In genomic region chr3:186569354-186569753, GRCh38 we compare ENCODE assay signal across 10 cellular contexts. TPM values are rescaled to one million over a fixed set of nuclear protein-coding genes. Genes with fewer than 3 reads are reported as not detected.
DNase-seq lines count a peak whose midpoint lies in the region; ATAC-seq and TF ChIP-seq lines count a peak whose summit lies in the region.
"Not testable (repeated sequence)": the region's sequence is repeated elsewhere in the genome, so short reads cannot be mapped to it uniquely, and the experiment has no call there.
"Had no signal": no experiment of that assay in that cellular context is flagged by ENCODE, and none has a peak within 500 bp of the region (broad histone marks: within the 10 kb centered on the region; RNA-seq: fewer than 3 reads in every experiment).

No MANE protein-coding gene starts in this region.

- H3F3A ChIP-seq in PC-3 (ENCODE audit: low read length, unreplicated experiment), result not testable (repeated sequence)

- H3K9me2 ChIP-seq in PC-3 (replicated peaks; ENCODE audit: low read length), result not testable (repeated sequence)

- peaks cover 13% of the 10 kb centered on the region for H3K36me3 Mint-ChIP-seq in activated CD8-positive, alpha-beta T cell treated with anti-CD3 and anti-CD28 coated beads for 36 hours (ENCODE audit: low read depth)
- peaks cover 29% of the 10 kb centered on the region for H3K36me3 Mint-ChIP-seq in MCF 10A (ENCODE audit: insufficient read depth, unreplicated experiment)
- H3K36me3 Mint-ChIP-seq in glutamatergic neuron (ENCODE audit: unreplicated experiment), result not testable (repeated sequence)

- H3K27ac ChIP-seq in HEK293 (ENCODE audit: extremely low read depth, low read depth, low read length); PC-3 (ENCODE audit: low read length): not testable (repeated sequence)
- peak overlapping the region; percentile 94 for H3K27ac ChIP-seq in muscle layer of duodenum (ENCODE audit: low read length)

- not testable (repeated sequence) for BruUV-seq in PC-3 (replicated peaks; lab: Mats Ljungman, UMichigan); MCF 10A (replicated peaks; lab: Mats Ljungman, UMichigan)

- peak overlapping the region; percentile 93 for H3K4me3 Mint-ChIP-seq in activated CD8-positive, alpha-beta T cell treated with anti-CD3 and anti-CD28 coated beads for 36 hours
- H3K4me3 Mint-ChIP-seq in MCF 10A (ENCODE audit: unreplicated experiment) (peak overlapping the region; percentile 79), glutamatergic neuron (ENCODE audit: unreplicated experiment) (peak overlapping the region; percentile 93)

- H3K27me3 ChIP-seq in BE2C; PC-3 (ENCODE audit: low read length); muscle layer of duodenum (ENCODE audit: low read depth, low read length); skeletal muscle satellite cell (ENCODE audit: control insufficient read depth, insufficient read depth, low read length): not testable (repeated sequence)

- TF ChIP-seq CTCF in BE2C (IDR thresholded peaks at IDR 0.05; ENCODE audit: low read depth, low read length); HEK293 (tag by site-specific recombination; IDR thresholded peaks at IDR 0.05); PC-3 (conservative IDR thresholded peaks at IDR 0.05; ENCODE audit: low read depth, low read length); activated CD8-positive, alpha-beta T cell treated with anti-CD3 and anti-CD28 coated beads for 36 hours (IDR thresholded peaks at IDR 0.05); MCF 10A (IDR thresholded peaks at IDR 0.05; ENCODE audit: unreplicated experiment); glutamatergic neuron (IDR thresholded peaks at IDR 0.05; ENCODE audit: partially characterized antibody, unreplicated experiment): not testable (repeated sequence)

- H3K9ac ChIP-seq in PC-3 (ENCODE audit: low read length) (peak overlapping the region; percentile 73), skeletal muscle satellite cell (ENCODE audit: low read depth, low read length) (peak overlapping the region; percentile 79)

- H3K4me2 ChIP-seq in PC-3 (ENCODE audit: low read length) (peak overlapping the region; percentile 92), skeletal muscle satellite cell (ENCODE audit: low read length) (peak overlapping the region; percentile 84)

- H3K4me3 ChIP-seq in BE2C (ENCODE audit: low read depth, low read length), result peak overlapping the region; percentile 92
- H3K4me3 ChIP-seq in HEK293 (ENCODE audit: low read depth, low read length), result peak overlapping the region; percentile 77
- H3K4me3 ChIP-seq in PC-3 (ENCODE audit: low read length), result peak overlapping the region; percentile 89
- peak overlapping the region in 1 of 2 donors; percentile 95 for H3K4me3 ChIP-seq in muscle layer of duodenum (ENCODE audit: low read depth in 1 of 2, low read length in 2 of 2)
- H3K4me3 ChIP-seq in skeletal muscle satellite cell (ENCODE audit: low read length), result peak overlapping the region; percentile 73

- not testable (repeated sequence) for H3K27me3 Mint-ChIP-seq in activated CD8-positive, alpha-beta T cell treated with anti-CD3 and anti-CD28 coated beads for 36 hours; MCF 10A (ENCODE audit: insufficient read depth, unreplicated experiment)
- peaks cover 11% of the 10 kb centered on the region for H3K27me3 Mint-ChIP-seq in glutamatergic neuron (ENCODE audit: unreplicated experiment)

- not testable (repeated sequence) for DNase-seq in BE2C; PC-3; activated CD8-positive, alpha-beta T cell treated with anti-CD3 and anti-CD28 coated beads for 36 hours; MCF 10A (ENCODE audit: unreplicated experiment); glutamatergic neuron

- peaks cover 63% of the 10 kb centered on the region for H3K79me2 ChIP-seq in PC-3 (ENCODE audit: low read length)

- CTCF ChIA-PET in HEK293 (lab: Yijun Ruan, JAX), result interaction anchor here (0.6 to 3.0 kb wide), 4 partner anchors 45 to 411 kb away, joined by 3 to 9 read pairs (median 4); no protein-coding TSS in a partner anchor
- CTCF ChIA-PET in PC-3 (lab: Charles Lee), result not testable (repeated sequence)
- CTCF ChIA-PET in activated CD8-positive, alpha-beta T cell treated with anti-CD3 and anti-CD28 coated beads for 36 hours (lab: Charles Lee), result interaction anchor here (0.9 to 10.4 kb wide), 4 partner anchors 29 to 460 kb away, joined by 3 to 113 read pairs (median 7); partner anchors contain the start of genes AHSG, EIF4A2 and ETV5
- CTCF ChIA-PET in MCF 10A (lab: Yijun Ruan, JAX), result interaction anchor here (0.6 to 6.6 kb wide), 8 partner anchors 16 to 424 kb away, joined by 3 to 50 read pairs (median 5); no protein-coding TSS in a partner anchor

- H3K27ac Mint-ChIP-seq in activated CD8-positive, alpha-beta T cell treated with anti-CD3 and anti-CD28 coated beads for 36 hours, result peak overlapping the region; percentile 95
- peak overlapping the region; percentile 97 for H3K27ac Mint-ChIP-seq in MCF 10A (ENCODE audit: low read depth, unreplicated experiment)
- H3K27ac Mint-ChIP-seq in glutamatergic neuron (ENCODE audit: unreplicated experiment), result not testable (repeated sequence)

- H3K4me1 Mint-ChIP-seq in activated CD8-positive, alpha-beta T cell treated with anti-CD3 and anti-CD28 coated beads for 36 hours (ENCODE audit: low read depth), result peaks cover 53% of the 10 kb centered on the region
- H3K4me1 Mint-ChIP-seq in MCF 10A (ENCODE audit: insufficient read depth, unreplicated experiment) (peaks cover 30% of the 10 kb centered on the region), glutamatergic neuron (ENCODE audit: low read depth, unreplicated experiment) (peaks cover 10% of the 10 kb centered on the region)

- not testable (repeated sequence) for ATAC-seq in PC-3; activated CD8-positive, alpha-beta T cell treated with anti-CD3 and anti-CD28 coated beads for 36 hours

- not testable (repeated sequence) for H3K4me1 ChIP-seq in BE2C; HEK293 (ENCODE audit: control insufficient read depth, insufficient read depth, low read length)
- H3K4me1 ChIP-seq in PC-3 (ENCODE audit: insufficient read depth, low read length) (peaks cover 16% of the 10 kb centered on the region), muscle layer of duodenum (ENCODE audit: control insufficient read depth in 1 of 2, insufficient read depth in 2 of 2, low read length in 2 of 2) (peaks cover 15 to 35% of the 10 kb centered on the region in 2 donors), skeletal muscle satellite cell (ENCODE audit: control insufficient read depth, insufficient read depth, low read length) (peaks cover 19% of the 10 kb centered on the region)

- not testable (repeated sequence) for H3K9me3 ChIP-seq in BE2C; HEK293 (ENCODE audit: control insufficient read depth, insufficient read depth, low read depth, low read length); PC-3 (ENCODE audit: low read length); muscle layer of duodenum (ENCODE audit: control insufficient read depth in 1 of 2, low read length in 2 of 2); skeletal muscle satellite cell (replicated peaks; ENCODE audit: low read length)

- H2AFZ ChIP-seq in PC-3 (ENCODE audit: low read length), result not testable (repeated sequence)

- intact Hi-C loops in PC-3 (cut with micrococcal nuclease), result loop anchor here (10.0 kb wide), 1 partner anchor 215 kb away; the partner anchor contains the start of gene EIF4A2
- intact Hi-C loops in activated CD8-positive, alpha-beta T cell treated with anti-CD3 and anti-CD28 coated beads for 36 hours (cut with micrococcal nuclease); MCF 10A (cut with micrococcal nuclease): not testable (repeated sequence)

- H3K36me3 ChIP-seq in BE2C (peaks cover 17% of the 10 kb centered on the region), HEK293 (ENCODE audit: control insufficient read depth in 2 of 2, insufficient read depth in 1 of 2, low read length in 2 of 2) (peaks cover 0 to 25% of the 10 kb centered on the region in 2 experiments), PC-3 (ENCODE audit: low read depth, low read length) (peaks cover 20% of the 10 kb centered on the region), muscle layer of duodenum (ENCODE audit: control insufficient read depth in 1 of 2, insufficient read depth in 2 of 2, low read length in 2 of 2) (peaks cover 8 to 10% of the 10 kb centered on the region in 2 donors)
- H3K36me3 ChIP-seq in skeletal muscle satellite cell (ENCODE audit: insufficient read depth, low read length), result not testable (repeated sequence)

- H4K20me1 ChIP-seq in PC-3 (ENCODE audit: low read length), result not testable (repeated sequence)

- H3K9me3 Mint-ChIP-seq in activated CD8-positive, alpha-beta T cell treated with anti-CD3 and anti-CD28 coated beads for 36 hours; MCF 10A (ENCODE audit: unreplicated experiment); glutamatergic neuron (ENCODE audit: unreplicated experiment): not testable (repeated sequence)

- POLR2A ChIA-PET in HEK293 (lab: Yijun Ruan, JAX), result interaction anchor here (1.0 to 3.3 kb wide), 2 partner anchors 33 to 215 kb away, joined by 4 to 33 read pairs; partner anchors contain the start of gene EIF4A2
- POLR2A ChIA-PET in PC-3 (lab: Charles Lee; ENCODE audit: unreplicated experiment), result interaction anchor here (0.6 kb wide), 1 partner anchor 19 kb away, joined by 12 read pairs; no protein-coding TSS in a partner anchor
- POLR2A ChIA-PET in activated CD8-positive, alpha-beta T cell treated with anti-CD3 and anti-CD28 coated beads for 36 hours (lab: Charles Lee), result interaction anchor here (0.7 to 9.8 kb wide), 7 partner anchors 15 to 632 kb away, joined by 3 to 103 read pairs (median 8); partner anchors contain the start of genes EIF4A2 and TRA2B
- POLR2A ChIA-PET in MCF 10A (lab: Yijun Ruan, JAX), result interaction anchor here (0.6 to 9.2 kb wide), 13 partner anchors 16 to 636 kb away, joined by 3 to 161 read pairs (median 4); partner anchors contain the start of genes AHSG, EIF4A2, RFC4 and TRA2B

RNA-seq across cellular contexts. Expression of gene DNAJB11, which starts 1.2 kb away (rescaled TPM):
- polyA plus RNA-seq in BE2C (2012; ENCODE audit: insufficient read depth, insufficient read length, low read depth), result 156 TPM
- total RNA-seq in PC-3 (2014; rRNA removed) (117 and 120 TPM in 2 replicates), MCF 10A (2022) (116 and 166 TPM in 2 replicates), glutamatergic neuron (ENCODE audit: unreplicated experiment) (57.6 TPM)
- total RNA-seq in activated CD8-positive, alpha-beta T cell treated with anti-CD3 and anti-CD28 coated beads for 36 hours, result 10 to 100 TPM; 30.0 to 31.5 TPM
- 48.2 and 58.8 TPM in 2 replicates for total RNA-seq in skeletal muscle satellite cell (2012; rRNA removed)

RNA-seq across cellular contexts. Expression of gene TBCCD1, which starts 2.2 kb away (rescaled TPM):
- polyA plus RNA-seq in BE2C (2012; ENCODE audit: insufficient read depth, insufficient read length, low read depth), result 14.2 TPM
- total RNA-seq in PC-3 (2014; rRNA removed), result 16.6 and 17.0 TPM in 2 replicates
- total RNA-seq in activated CD8-positive, alpha-beta T cell treated with anti-CD3 and anti-CD28 coated beads for 36 hours, result 10 to 100 TPM in 1 of 2 experiments, 1 to 10 TPM in 1; 9.8 to 10.8 TPM
- total RNA-seq in MCF 10A (2022), result 10.0 and 11.1 TPM in 2 replicates
- total RNA-seq in glutamatergic neuron (ENCODE audit: unreplicated experiment), result 12.5 TPM
- 11.4 and 17.5 TPM in 2 replicates for total RNA-seq in skeletal muscle satellite cell (2012; rRNA removed)

RNA-seq across cellular contexts. Expression of gene CRYGS, which starts 25.2 kb away (rescaled TPM):
- polyA plus RNA-seq in BE2C (2012; ENCODE audit: insufficient read depth, insufficient read length, low read depth), result 16.2 TPM
- total RNA-seq in PC-3 (2014; rRNA removed) (3.4 and 4.4 TPM in 2 replicates), MCF 10A (2022) (3.2 and 4.0 TPM in 2 replicates), glutamatergic neuron (ENCODE audit: unreplicated experiment) (3.7 TPM)
- total RNA-seq in activated CD8-positive, alpha-beta T cell treated with anti-CD3 and anti-CD28 coated beads for 36 hours, result 1 to 10 TPM; 1.4 to 2.6 TPM
- total RNA-seq in skeletal muscle satellite cell (2012; rRNA removed), result 1.0 and 2.0 TPM in 2 replicates

RNA-seq across cellular contexts. Expression of gene AHSG, which starts 43.5 kb away (rescaled TPM):
- not detected for polyA plus RNA-seq in BE2C (2012; ENCODE audit: insufficient read depth, insufficient read length, low read depth)
- total RNA-seq in PC-3 (2014; rRNA removed) (not detected in 2 replicates), MCF 10A (2022) (not detected in 2 replicates), glutamatergic neuron (ENCODE audit: unreplicated experiment) (not detected)
- total RNA-seq in activated CD8-positive, alpha-beta T cell treated with anti-CD3 and anti-CD28 coated beads for 36 hours, result not detected
- not detected in 2 replicates for total RNA-seq in skeletal muscle satellite cell (2012; rRNA removed)
- total RNA-seq: M059J, omental fat pad had no signal
